15 cellular contexts compared by ENCODE assay signal in genomic region chr2:45951025-45951737, GRCh38.
"Had no signal": no experiment of that assay in that cellular context is flagged by ENCODE, and none has a peak within 500 bp of the region (broad histone marks: within the 10 kb centered on the region; RNA-seq: fewer than 3 reads in every experiment).

No MANE protein-coding gene starts in this region.

- H3K27me3 ChIP-seq: neural progenitor cell, ovary, transverse colon had no signal

- H3K36me3 ChIP-seq: neural progenitor cell, ovary, transverse colon had no signal

- DNase-seq: activated CD8-positive, alpha-beta memory T cell treated with anti-CD3 and anti-CD28 coated beads, Interleukin-2, amount 10 ng/mL, durations not matched to agents 7 days and 5 days; activated effector memory CD4-positive, alpha-beta T cell treated with anti-CD3 and anti-CD28 coated beads, Interleukin-2, amount 50 U/mL, for 16 hours; activated T-cell treated with anti-CD3 and anti-CD28 coated beads, Interleukin-2, amount 50 U/mL, for 24 hours; cortex of kidney; effector CD8-positive, alpha-beta T cell; foreskin fibroblast; glutamatergic neuron; hypothalamus; ovary; stimulated activated naive B cell treated with anti-CD40 and anti-IgM and Interleukin-4, amounts not matched to agents 10 μg/mL and 1 μg/mL and 100 μg/mL, for 72 hours; transverse colon had no signal

- H3K27ac ChIP-seq: neural progenitor cell, ovary, SK-N-MC had no signal

- ATAC-seq: activated CD8-positive, alpha-beta memory T cell treated with anti-CD3 and anti-CD28 coated beads, Interleukin-2, amount 10 ng/mL, durations not matched to agents 7 days and 5 days; activated naive CD4-positive, alpha-beta T cell treated with anti-CD3 and anti-CD28 coated beads, Interleukin-2, amount 50 U/mL, for 72 hours had no signal

- H3K9me3 ChIP-seq: ovary, transverse colon had no signal

- H3K4me3 ChIP-seq: lung, neural progenitor cell, ovary, SK-N-MC, transverse colon had no signal

- H3K4me1 ChIP-seq: neural progenitor cell had no signal
